In genomic region chr17:63435681-63436522, GRCh38 we compare ENCODE assay signal across 9 cellular contexts. TPM values are rescaled to one million over a fixed set of nuclear protein-coding genes. Genes with fewer than 3 reads are reported as not detected.
DNase-seq lines count a peak whose midpoint lies in the region; ATAC-seq, FAIRE-seq and TF ChIP-seq lines count a peak whose summit lies in the region.
"Had no signal": no experiment of that assay in that cellular context is flagged by ENCODE, and none has a peak within 500 bp of the region (broad histone marks: within the 10 kb centered on the region; RNA-seq: fewer than 3 reads in every experiment).

No MANE protein-coding gene starts in this region.

- no peak for ATAC-seq in GM21825 (IDR thresholded peaks at IDR 0.05; ENCODE audit: unreplicated experiment)
- ATAC-seq in HG03139 (IDR thresholded peaks at IDR 0.05; ENCODE audit: unreplicated experiment), result no peak
- no peak for ATAC-seq in HG03196 (IDR thresholded peaks at IDR 0.05; ENCODE audit: unreplicated experiment)

- TF ChIP-seq CTCF in BE2C (IDR thresholded peaks at IDR 0.05; ENCODE audit: low read depth, low read length) (no peak), GM20000 (IDR thresholded peaks at IDR 0.05; ENCODE audit: extremely low read depth, missing control alignments) (no peak), SK-N-SH (IDR thresholded peaks at IDR 0.05) (0 out of 2 replicates have a peak, but pooled peaks have one; percentile 12), kidney (IDR thresholded peaks at IDR 0.05; ENCODE audit: borderline replicate concordance, extremely low read depth, insufficient read depth) (no peak)

- peaks cover 2% of the 10 kb centered on the region; the same call in 1 of the 2 replicates for H4K20me1 ChIP-seq in SK-N-SH (ENCODE audit: insufficient read depth)

- DNase-seq in BE2C (peak; percentile 55), GM20000 (ENCODE audit: low spot score) (peak; percentile 60), SK-N-SH (peak; percentile 45), kidney (peak; percentile 82), HAP-1 (ENCODE audit: low spot score in 2 of 2) (no peak)
- DNase-seq: NCI-H1930 had no signal

- peaks cover 58% of the 10 kb centered on the region for H3F3A ChIP-seq in SK-N-SH (replicated peaks; ENCODE audit: insufficient read depth)

- H3K36me3 ChIP-seq in BE2C (peaks cover 40% of the 10 kb centered on the region), SK-N-SH (replicated peaks in 1 of 2; ENCODE audit: control insufficient read depth in 1 of 2, insufficient read depth in 2 of 2, low read length in 1 of 2) (peaks cover 0 to 4% of the 10 kb centered on the region in 2 experiments), kidney (ENCODE audit: control insufficient read depth in 1 of 2, insufficient read depth in 2 of 2, low read length in 2 of 2) (no peaks in the 10 kb centered on the region), HAP-1 (replicated peaks) (no peaks in the 10 kb centered on the region; the same call in 1 of the 2 replicates)

- no peak for FAIRE-seq in kidney (lab: Jason Lieb, UNC)

- peaks cover 38% of the 10 kb centered on the region for H3K4me1 ChIP-seq in BE2C
- peaks cover 51 to 95% of the 10 kb centered on the region in 2 experiments for H3K4me1 ChIP-seq in SK-N-SH (ENCODE audit: control insufficient read depth in 1 of 2, insufficient read depth in 2 of 2, low read depth in 1 of 2, low read length in 1 of 2)
- H3K4me1 ChIP-seq in kidney (ENCODE audit: control insufficient read depth in 1 of 2, insufficient read depth in 1 of 2, low read depth in 1 of 2, low read length in 2 of 2), result peaks cover 0 to 5% of the 10 kb centered on the region in 2 donors
- H3K4me1 ChIP-seq in HAP-1, result no peaks in the 10 kb centered on the region

- H3K9ac ChIP-seq in SK-N-SH (no peak overlapping the region; the same call in 1 of the 2 replicates), kidney (ENCODE audit: low read length in 2 of 2) (no peak overlapping the region)

- peak overlapping the region; percentile 69 for H3K4me2 ChIP-seq in SK-N-SH

- H3K9me3 ChIP-seq in BE2C, result no peaks in the 10 kb centered on the region
- no peaks in the 10 kb centered on the region for H3K9me3 ChIP-seq in SK-N-SH
- no peaks in the 10 kb centered on the region for H3K9me3 ChIP-seq in kidney (ENCODE audit: control insufficient read depth in 1 of 2, low read length in 2 of 2)
- H3K9me3 ChIP-seq in HAP-1, result no peaks in the 10 kb centered on the region

- TF ChIP-seq RAD21 in SK-N-SH (IDR thresholded peaks at IDR 0.05; ENCODE audit: low read length), result no peak

- no peak for TF ChIP-seq EP300 in SK-N-SH (IDR thresholded peaks at IDR 0.05; ENCODE audit: borderline replicate concordance in 1 of 2, low read depth in 1 of 2, low read length in 1 of 2)

- H3K27ac ChIP-seq in SK-N-SH (ENCODE audit: low read depth in 2 of 2, low read length in 1 of 2), result peak overlapping the region; percentile 97
- H3K27ac ChIP-seq in kidney (ENCODE audit: low read depth in 2 of 2, low read length in 2 of 2), result no peak overlapping the region

- H3K9me2 ChIP-seq in SK-N-SH, result no peaks in the 10 kb centered on the region

- in situ Hi-C loops in HAP-1 (cut with MboI; ENCODE audit: low sequenced_read_pairs), result no loop called here

- H3K4me3 ChIP-seq in BE2C (ENCODE audit: low read depth, low read length) (peak overlapping the region; percentile 79), SK-N-SH (ENCODE audit: low read depth in 2 of 2, low read length in 1 of 2) (no peak overlapping the region), kidney (ENCODE audit: low read length in 2 of 2) (no peak overlapping the region), HAP-1 (no peak overlapping the region)

- H2AFZ ChIP-seq in SK-N-SH (ENCODE audit: low read depth), result no peak overlapping the region

- H3K79me2 ChIP-seq in SK-N-SH (ENCODE audit: insufficient read depth), result peaks cover 17% of the 10 kb centered on the region; the same call in 1 of the 2 replicates

- 90% methylated on average over 27 of the region's 29 CpGs for WGBS in SK-N-SH (ENCODE audit: low lambda C conversion rate)

- CTCF ChIA-PET in SK-N-SH (lab: Yijun Ruan, JAX), result interaction anchor here (0.6 to 27.2 kb wide), 21 partner anchors 6 to 779 kb away, joined by 3 to 827 read pairs (median 4); partner anchors contain the start of genes ACE, CYB561, DCAF7 and LIMD2

- intact Hi-C loops in kidney (cut with DNase I), result no loop called here

- POLR2A ChIA-PET in SK-N-SH (lab: Yijun Ruan, JAX), result interaction anchor here (0.6 to 13.8 kb wide), 8 partner anchors 7 to 186 kb away, joined by 3 to 572 read pairs (median 6); partner anchors contain the start of genes ACE, CYB561 and MAP3K3

- H3K27me3 ChIP-seq in BE2C (no peaks in the 10 kb centered on the region), SK-N-SH (ENCODE audit: insufficient read depth) (no peaks in the 10 kb centered on the region), HAP-1 (ENCODE audit: low read depth) (no peaks in the 10 kb centered on the region)

TF ChIP-seq in SK-N-SH, 30 proteins besides CTCF, POLR2A, EP300 and RAD21:
- no peak for TF ChIP-seq GABPA (IDR thresholded peaks at IDR 0.05; ENCODE audit: low read depth)
- TF ChIP-seq ZBTB33 (IDR thresholded peaks at IDR 0.05; ENCODE audit: borderline replicate concordance, low read depth), result no peak
- no peak for TF ChIP-seq POLR2AphosphoS5 (IDR thresholded peaks at IDR 0.05; ENCODE audit: low read depth, low read length)
- no peak for TF ChIP-seq PBX3 (IDR thresholded peaks at IDR 0.05)
TF ChIP-seq in SK-N-SH: peak in this region for 0.

RNA-seq across cellular contexts. Expression of gene CYB561, which starts 10.2 kb away (rescaled TPM):
- polyA plus RNA-seq in BE2C (2012; ENCODE audit: insufficient read depth, insufficient read length, low read depth), result 212 TPM
- polyA plus RNA-seq in SK-N-SH (2012; rRNA removed) (28.3 and 38.6 TPM in 2 replicates), kidney (ENCODE audit: insufficient read depth, low read depth, low replicate concordance) (38.4 TPM)
- polyA plus RNA-seq in SK-N-SH (2012; cell fraction: cytosol; rRNA removed), result 20.6 and 28.6 TPM in 2 replicates
- polyA plus RNA-seq in SK-N-SH (2012; cell fraction: nucleus; rRNA removed), result 47.2 and 48.4 TPM in 2 replicates
- 51.1 TPM for total RNA-seq in kidney

RNA-seq across cellular contexts. Expression of gene ACE, which starts 41.0 kb away (rescaled TPM):
- polyA plus RNA-seq in BE2C (2012; ENCODE audit: insufficient read depth, insufficient read length, low read depth), result 138 TPM
- polyA plus RNA-seq in SK-N-SH (2012; rRNA removed) (6.3 and 12.1 TPM in 2 replicates), kidney (ENCODE audit: insufficient read depth, low read depth, low replicate concordance) (12.9 TPM)
- polyA plus RNA-seq in SK-N-SH (2012; cell fraction: cytosol; rRNA removed), result 6.0 and 10.9 TPM in 2 replicates
- 34.5 and 42.3 TPM in 2 replicates for polyA plus RNA-seq in SK-N-SH (2012; cell fraction: nucleus; rRNA removed)
- 4.3 TPM for total RNA-seq in kidney

Comparison
In these comparisons a context has a peak if more than half of its experiments do, and no peak if none do; other contexts are left out.
1. DNase-seq: peak in BE2C (single experiment), GM20000 (single experiment), SK-N-SH (single experiment) and kidney (single experiment); none in HAP-1 (0 of 2).
2. H3K27ac ChIP-seq: peak in SK-N-SH (2 of 2); none in kidney (0 of 2).